In genomic region chr12:54759751-54760150, GRCh38 we compare ENCODE assay signal across 8 cellular contexts.
A peak's percentile ranks its signal among the peaks of the same experiment; 100 is the strongest.
DNase-seq lines count a peak whose midpoint lies in the region; ATAC-seq and TF ChIP-seq lines count a peak whose summit lies in the region.

No MANE protein-coding gene starts in this region.

- H3K36me3 ChIP-seq in brain microvascular endothelial cell (replicated peaks) (no peaks in the 10 kb centered on the region), suprapubic skin (no peaks in the 10 kb centered on the region)

- H3K27ac Mint-ChIP-seq in progenitor cell of endocrine pancreas = no peak overlapping the region

- no peaks in the 10 kb centered on the region for H3K4me1 ChIP-seq in suprapubic skin

- H3K27me3 Mint-ChIP-seq in progenitor cell of endocrine pancreas = peaks cover 19% of the 10 kb centered on the region

- H3K27me3 ChIP-seq in brain microvascular endothelial cell (replicated peaks) = no peaks in the 10 kb centered on the region
- no peaks in the 10 kb centered on the region for H3K27me3 ChIP-seq in suprapubic skin

- TF ChIP-seq POLR2A in suprapubic skin (IDR thresholded peaks at IDR 0.05) = no peak

- peaks cover 2% of the 10 kb centered on the region for H3K36me3 Mint-ChIP-seq in progenitor cell of endocrine pancreas (ENCODE audit: insufficient read depth)

- CTCF ChIA-PET in AG04449 (lab: Yijun Ruan, JAX) = interaction anchor here (0.9 to 5.6 kb wide), 5 partner anchors 10 to 205 kb away, joined by 3 to 38 read pairs (median 7); no protein-coding TSS in a partner anchor

- no peak overlapping the region for H3K4me3 Mint-ChIP-seq in progenitor cell of endocrine pancreas (ENCODE audit: low read depth)

- in situ Hi-C loops in brain microvascular endothelial cell (cut with HindIII; ENCODE audit: low pct_ligation_motif_present, low sequenced_read_pairs) = no loop called here

- no peaks in the 10 kb centered on the region for H3K9me3 ChIP-seq in suprapubic skin

- H3K27ac ChIP-seq in brain microvascular endothelial cell (no peak overlapping the region), suprapubic skin (no peak overlapping the region)

- TF ChIP-seq CTCF in AG04449 (IDR thresholded peaks at IDR 0.05; ENCODE audit: insufficient read depth, low read length, missing control alignments) (no peak), GM12872 (IDR thresholded peaks at IDR 0.05; ENCODE audit: insufficient read depth, low read depth, low read length) (peak; percentile 64; the same call in 2 of the 3 replicates), brain microvascular endothelial cell (IDR thresholded peaks at IDR 0.05; ENCODE audit: low read depth, low read length, missing control alignments) (peak; percentile 25), progenitor cell of endocrine pancreas (IDR thresholded peaks at IDR 0.05; ENCODE audit: unreplicated experiment) (peak; percentile 47), suprapubic skin (IDR thresholded peaks at IDR 0.05) (no peak)

- 30% methylated on average over 1 of the region's 1 CpG for WGBS in suprapubic skin

- DNase-seq in AG04449 (ENCODE audit: low read depth, low spot score) = peak; percentile 0
- DNase-seq in NCI-H1105 treated with DMSO at 0.1 percent for 48 hours (lab: John Stamatoyannopoulos, UW) = peak; percentile 25
- DNase-seq in brain microvascular endothelial cell = peak; percentile 22
- no peak for DNase-seq in progenitor cell of endocrine pancreas (ENCODE audit: low spot score, unreplicated experiment)
- no peak for DNase-seq in stimulated activated naive CD4-positive, alpha-beta T cell treated with Interleukin-2 at 50 U/mL for 16 hours (lab: John Stamatoyannopoulos, UW)
- DNase-seq in suprapubic skin (ENCODE audit: low spot score in 2 of 2) = no peak

- no peaks in the 10 kb centered on the region for H3K4me1 Mint-ChIP-seq in progenitor cell of endocrine pancreas (ENCODE audit: low read depth)

- H3K9me3 Mint-ChIP-seq in progenitor cell of endocrine pancreas (ENCODE audit: low read depth) = peaks cover 5% of the 10 kb centered on the region

- POLR2A ChIA-PET in AG04449 (lab: Yijun Ruan, JAX) = no interaction called here

- no peak for ATAC-seq in GM19397 (IDR thresholded peaks at IDR 0.05; ENCODE audit: unreplicated experiment)

- no peak for TF ChIP-seq EP300 in suprapubic skin (IDR thresholded peaks at IDR 0.05)

- H3K4me3 ChIP-seq in AG04449 (ENCODE audit: low read depth, low read length) (no peak overlapping the region), brain microvascular endothelial cell (ENCODE audit: low read depth, low read length) (no peak overlapping the region), suprapubic skin (no peak overlapping the region)

Comparison
In these comparisons a context has a peak if more than half of its experiments do, and no peak if none do; other contexts are left out.
1. DNase-seq: peak in AG04449 (single experiment), NCI-H1105 treated with DMSO at 0.1 percent for 48 hours (single experiment) and brain microvascular endothelial cell (single experiment); none in progenitor cell of endocrine pancreas (single experiment), stimulated activated naive CD4-positive, alpha-beta T cell treated with Interleukin-2 at 50 U/mL for 16 hours (single experiment) and suprapubic skin (0 of 2).
2. CTCF ChIP-seq: peak in GM12872 (single experiment), brain microvascular endothelial cell (single experiment) and progenitor cell of endocrine pancreas (single experiment); none in AG04449 (single experiment) and suprapubic skin (0 of 2).